10 cellular contexts compared by ENCODE assay signal in genomic region chr9:124870723-124871122, GRCh38. TPM values are rescaled to one million over a fixed set of nuclear protein-coding genes. Genes with fewer than 3 reads are reported as not detected.
DNase-seq lines count a peak whose midpoint lies in the region; ATAC-seq, FAIRE-seq and TF ChIP-seq lines count a peak whose summit lies in the region.
"Had no signal": no experiment of that assay in that cellular context is flagged by ENCODE, and none has a peak within 500 bp of the region (broad histone marks: within the 10 kb centered on the region; RNA-seq: fewer than 3 reads in every experiment).

No MANE protein-coding gene starts in this region.

- TF ChIP-seq POLR2A in HepG2 (IDR thresholded peaks at IDR 0.05; ENCODE audit: insufficient read depth in 1 of 2, low read depth in 2 of 2, low read length in 2 of 2) (no peak), tibial nerve (IDR thresholded peaks at IDR 0.05) (no peak)

- no peaks in the 10 kb centered on the region; the same call in 1 of the 2 replicates for H4K20me1 ChIP-seq in HepG2 (ENCODE audit: insufficient read depth, low read length)

- peaks cover 83% of the 10 kb centered on the region for H3K36me3 Mint-ChIP-seq in activated T-cell treated with anti-CD3 and anti-CD28 coated beads, Interleukin-2, amount 50 U/mL, for 24 hours (ENCODE audit: low read depth)
- H3K36me3 Mint-ChIP-seq in activated naive CD8-positive, alpha-beta T cell treated with anti-CD3 and anti-CD28 coated beads, Interleukin-2, amount 50 U/mL, for 24 hours (ENCODE audit: low read depth): peaks cover 61% of the 10 kb centered on the region

- H3K79me2 ChIP-seq in HepG2 (ENCODE audit: insufficient read depth, low read length): peaks cover 62% of the 10 kb centered on the region

- intact Hi-C loops in HepG2 (cut with micrococcal nuclease; ENCODE audit: unreplicated experiment): no loop called here

- TF ChIP-seq RAD21 in HepG2 (CRISPR knock-in tag; IDR thresholded peaks at IDR 0.05): no peak

- H3K27ac ChIP-seq in HepG2 (ENCODE audit: extremely low read length, insufficient read depth, low read length): peak overlapping the region; percentile 90
- peak overlapping the region in 3 of 4 donors; percentile 83 to 97 (median 96) for H3K27ac ChIP-seq in tibial nerve

- H3K9me3 ChIP-seq in HepG2 (ENCODE audit: low read length) (no peaks in the 10 kb centered on the region), tibial nerve (no peaks in the 10 kb centered on the region)
- H3K9me3 ChIP-seq: body of pancreas had no signal

- TF ChIP-seq CTCF in HepG2 (CRISPR knock-in tag; IDR thresholded peaks at IDR 0.05): no peak
- TF ChIP-seq CTCF in tibial nerve (IDR thresholded peaks at IDR 0.05): no peak
- TF ChIP-seq CTCF in GM10248 (IDR thresholded peaks at IDR 0.05; ENCODE audit: control extremely low read depth, extremely low read depth, low read depth, missing control alignments): no peak

- H3K9ac ChIP-seq in HepG2 (ENCODE audit: insufficient read depth, low read depth, low read length): peak overlapping the region; percentile 98

- H3K4me3 ChIP-seq in HepG2 (replicated peaks in 1 of 3; ENCODE audit: insufficient read depth in 1 of 3, low read depth in 2 of 3, low read length in 3 of 3): peak overlapping the region; percentile 81 to 98 (median 94)
- H3K4me3 ChIP-seq in tibial nerve: peak overlapping the region in 3 of 4 donors; percentile 66 to 91 (median 86)

- peak overlapping the region; percentile 99 for H3K27ac Mint-ChIP-seq in activated T-cell treated with anti-CD3 and anti-CD28 coated beads, Interleukin-2, amount 50 U/mL, for 24 hours
- H3K27ac Mint-ChIP-seq in activated naive CD8-positive, alpha-beta T cell treated with anti-CD3 and anti-CD28 coated beads, Interleukin-2, amount 50 U/mL, for 24 hours: peak overlapping the region; percentile 98

- DNase-seq in activated T-cell treated with anti-CD3 and anti-CD28 coated beads, Interleukin-2, amount 50 U/mL, for 24 hours: no peak
- no peak for DNase-seq in activated T-cell treated with anti-CD3 and anti-CD28 coated beads, Interleukin-2, amount 50 U/mL, for 1 hour
- DNase-seq in activated naive CD8-positive, alpha-beta T cell treated with anti-CD3 and anti-CD28 coated beads, Interleukin-2, amount 50 U/mL, for 24 hours: peak; percentile 17
- DNase-seq in HepG2 (ENCODE audit: low spot score) (no peak), tibial nerve (ENCODE audit: low spot score in 2 of 2) (no peak), NCI-H1694 treated with DMSO at 0.1 percent for 48 hours (lab: John Stamatoyannopoulos, UW) (no peak), GM10248 (ENCODE audit: extremely low spot score) (no peak), NCI-H146 treated with DMSO at 0.1 percent for 48 hours (lab: John Stamatoyannopoulos, UW; ENCODE audit: unreplicated experiment) (no peak)
- DNase-seq: DMS79 had no signal

- TF ChIP-seq EP300 in HepG2 (IDR thresholded peaks at IDR 0.05; ENCODE audit: low read depth in 2 of 2, low read length in 2 of 2): no peak
- no peak for TF ChIP-seq EP300 in HepG2 (CRISPR knock-in tag; IDR thresholded peaks at IDR 0.05; ENCODE audit: borderline replicate concordance)
- no peak for TF ChIP-seq EP300 in tibial nerve (IDR thresholded peaks at IDR 0.05)

- H3K27me3 Mint-ChIP-seq in activated T-cell treated with anti-CD3 and anti-CD28 coated beads, Interleukin-2, amount 50 U/mL, for 24 hours: no peaks in the 10 kb centered on the region
- H3K27me3 Mint-ChIP-seq in activated naive CD8-positive, alpha-beta T cell treated with anti-CD3 and anti-CD28 coated beads, Interleukin-2, amount 50 U/mL, for 24 hours: no peaks in the 10 kb centered on the region

- no peak for ATAC-seq in activated naive CD8-positive, alpha-beta T cell treated with anti-CD3 and anti-CD28 coated beads, Interleukin-2, amount 50 U/mL, for 24 hours
- ATAC-seq in HepG2: no peak
- ATAC-seq: body of pancreas had no signal

- peak overlapping the region; percentile 94 for H3K4me2 ChIP-seq in HepG2 (ENCODE audit: low read depth, low read length)

- no peak for FAIRE-seq in HepG2 (lab: Jason Lieb, UNC)

- no peaks in the 10 kb centered on the region; a peak in 1 of 5 replicates for H3K27me3 ChIP-seq in HepG2 (ENCODE audit: control insufficient read depth in 1 of 2, insufficient read depth in 2 of 2, low read length in 2 of 2)
- H3K27me3 ChIP-seq in tibial nerve: no peaks in the 10 kb centered on the region
- H3K27me3 ChIP-seq: body of pancreas had no signal

- H3K36me3 ChIP-seq in HepG2 (replicated peaks in 1 of 2; ENCODE audit: control insufficient read depth in 1 of 2, insufficient read depth in 2 of 2, low read length in 2 of 2): peaks cover 14 to 41% of the 10 kb centered on the region in 2 experiments
- peaks cover 0 to 29% (median 0%) of the 10 kb centered on the region in 3 donors for H3K36me3 ChIP-seq in tibial nerve

- CTCF ChIA-PET in HepG2 (lab: Yijun Ruan, JAX; ENCODE audit: low intra/inter-chr PET ratio, low total read pairs): no interaction called here
- CTCF ChIA-PET in GM10248 (lab: Yijun Ruan, JAX): interaction anchor here (0.9 to 16.6 kb wide), 8 partner anchors 9 to 107 kb away, joined by 3 to 173 read pairs (median 4); partner anchors contain the start of genes ARPC5L, RPL35 and WDR38

- H3K4me3 Mint-ChIP-seq in activated T-cell treated with anti-CD3 and anti-CD28 coated beads, Interleukin-2, amount 50 U/mL, for 24 hours: peak overlapping the region; percentile 91
- peak overlapping the region; percentile 97 for H3K4me3 Mint-ChIP-seq in activated naive CD8-positive, alpha-beta T cell treated with anti-CD3 and anti-CD28 coated beads, Interleukin-2, amount 50 U/mL, for 24 hours

- 77% methylated on average over 6 of the region's 6 CpGs for WGBS in HepG2 (ENCODE audit: low lambda C conversion rate)
- WGBS in tibial nerve, 2 donors: 61 to 69% methylated on average over 6 of the region's 6 CpGs

- peaks cover 66% of the 10 kb centered on the region for H3K4me1 Mint-ChIP-seq in activated T-cell treated with anti-CD3 and anti-CD28 coated beads, Interleukin-2, amount 50 U/mL, for 24 hours (ENCODE audit: low read depth)
- H3K4me1 Mint-ChIP-seq in activated naive CD8-positive, alpha-beta T cell treated with anti-CD3 and anti-CD28 coated beads, Interleukin-2, amount 50 U/mL, for 24 hours: peaks cover 58% of the 10 kb centered on the region

- H2AFZ ChIP-seq in HepG2 (ENCODE audit: low read length): no peak overlapping the region

- no TSS peak for BruUV-seq in HepG2 (replicated peaks; lab: Mats Ljungman, UMichigan)

- H3K9me3 Mint-ChIP-seq in activated T-cell treated with anti-CD3 and anti-CD28 coated beads, Interleukin-2, amount 50 U/mL, for 24 hours: no peaks in the 10 kb centered on the region
- no peaks in the 10 kb centered on the region for H3K9me3 Mint-ChIP-seq in activated naive CD8-positive, alpha-beta T cell treated with anti-CD3 and anti-CD28 coated beads, Interleukin-2, amount 50 U/mL, for 24 hours

- in situ Hi-C loops in HepG2 (cut with HindIII; ENCODE audit: extremely low pct_ligation_motif_present, low pct_unique_long_range_greater_than_20kb): no loop called here

- H3K4me1 ChIP-seq in HepG2 (ENCODE audit: insufficient read depth, low read length) (peaks cover 39% of the 10 kb centered on the region), tibial nerve (peaks cover 0 to 58% (median 33%) of the 10 kb centered on the region in 4 donors)

- POLR2A ChIA-PET in HepG2 (lab: Yijun Ruan, JAX) (interaction anchor here (0.7 to 1.3 kb wide), 2 partner anchors 9 to 61 kb away, joined by 3 to 6 read pairs; partner anchors contain the start of genes ARPC5L and RPL35), GM10248 (lab: Yijun Ruan, JAX) (interaction anchor here (0.8 to 2.4 kb wide), 3 partner anchors 8 to 10 kb away, joined by 3 to 11 read pairs (median 4); partner anchors contain the start of genes ARPC5L and RPL35)

RNA-seq across cellular contexts. Expression of gene ARPC5L, which starts 8.8 kb away (rescaled TPM):
- total RNA-seq in HepG2 (2016; rRNA removed; fragmentation: Illumina TruSeq; extraction: Trizol): 33.8 and 35.4 TPM in 2 replicates
- 21.4 and 25.6 TPM in 2 replicates for total RNA-seq in HepG2 (2016; cell fraction: cytosol; rRNA removed; fragmentation: Illumina TruSeq; extraction: Trizol; ENCODE audit: low read depth)
- total RNA-seq in HepG2 (2016; cell fraction: insoluble cytoplasmic fraction; rRNA removed; fragmentation: Illumina TruSeq; extraction: Trizol): 32.9 and 34.8 TPM in 2 replicates
- total RNA-seq in HepG2 (2016; cell fraction: membrane; rRNA removed; fragmentation: Illumina TruSeq; extraction: Trizol): 37.4 and 43.6 TPM in 2 replicates
- 17.1 and 19.2 TPM in 2 replicates for total RNA-seq in HepG2 (2016; cell fraction: nucleus; rRNA removed; fragmentation: Illumina TruSeq; extraction: Trizol)
- 23.6 and 29.9 TPM in 2 replicates for polyA plus RNA-seq in HepG2 (2011; rRNA removed)
- 24.8 and 25.8 TPM in 2 replicates for polyA plus RNA-seq in HepG2 (2011; cell fraction: cytosol; rRNA removed)
- polyA plus RNA-seq in HepG2 (2011; cell fraction: nucleus; rRNA removed): 14.2 and 16.9 TPM in 2 replicates
- 23.8 and 28.3 TPM in 2 replicates for polyA plus RNA-seq in HepG2 (2012)
- 38.1 and 45.8 TPM in 2 replicates for polyA plus RNA-seq in HepG2 (2016; cell fraction: cytosol; fragmentation: Illumina TruSeq; extraction: Trizol; ENCODE audit: low read depth)
- polyA plus RNA-seq in HepG2 (2016; cell fraction: insoluble cytoplasmic fraction; fragmentation: Illumina TruSeq; extraction: Trizol; ENCODE audit: low read depth): 52.1 and 52.2 TPM in 2 replicates
- polyA plus RNA-seq in HepG2 (2016; cell fraction: membrane; fragmentation: Illumina TruSeq; extraction: Trizol; ENCODE audit: low read depth): 48.0 and 55.5 TPM in 2 replicates
- polyA plus RNA-seq in HepG2 (2016; cell fraction: nucleus; fragmentation: Illumina TruSeq; extraction: Trizol; ENCODE audit: insufficient read depth, low read depth): 58.5 and 61.4 TPM in 2 replicates
- polyA minus RNA-seq in HepG2 (2011; rRNA and poly(A)+ RNA removed; ENCODE audit: low replicate concordance): 9.0 and 35.1 TPM in 2 replicates
- 8.1 and 9.9 TPM in 2 replicates for polyA minus RNA-seq in HepG2 (2011; cell fraction: cytosol; rRNA and poly(A)+ RNA removed)
- 10.1 and 10.8 TPM in 2 replicates for polyA minus RNA-seq in HepG2 (2011; cell fraction: nucleus; rRNA and poly(A)+ RNA removed)
- total RNA-seq in tibial nerve: 10 to 100 TPM; 21.6 to 25.3 (median 24.2) TPM

RNA-seq across cellular contexts. Expression of gene RPL35, which starts 9.0 kb away (rescaled TPM):
- total RNA-seq in HepG2 (2016; rRNA removed; fragmentation: Illumina TruSeq; extraction: Trizol) (2,153 and 2,627 TPM in 2 replicates), tibial nerve (1,000 to 10,000 TPM; 1,854 to 2,171 (median 1,912) TPM)
- total RNA-seq in HepG2 (2016; cell fraction: cytosol; rRNA removed; fragmentation: Illumina TruSeq; extraction: Trizol; ENCODE audit: low read depth): 3,385 and 3,407 TPM in 2 replicates
- total RNA-seq in HepG2 (2016; cell fraction: insoluble cytoplasmic fraction; rRNA removed; fragmentation: Illumina TruSeq; extraction: Trizol): 2,139 and 2,989 TPM in 2 replicates
- 3,807 and 4,143 TPM in 2 replicates for total RNA-seq in HepG2 (2016; cell fraction: membrane; rRNA removed; fragmentation: Illumina TruSeq; extraction: Trizol)
- 683 and 708 TPM in 2 replicates for total RNA-seq in HepG2 (2016; cell fraction: nucleus; rRNA removed; fragmentation: Illumina TruSeq; extraction: Trizol)
- 2,935 and 3,116 TPM in 2 replicates for polyA plus RNA-seq in HepG2 (2011; rRNA removed)
- 2,953 and 3,054 TPM in 2 replicates for polyA plus RNA-seq in HepG2 (2011; cell fraction: cytosol; rRNA removed)
- polyA plus RNA-seq in HepG2 (2011; cell fraction: nucleus; rRNA removed): 616 and 803 TPM in 2 replicates
- polyA plus RNA-seq in HepG2 (2012): 2,083 and 2,112 TPM in 2 replicates
- polyA plus RNA-seq in HepG2 (2016; cell fraction: cytosol; fragmentation: Illumina TruSeq; extraction: Trizol; ENCODE audit: low read depth): 3,684 and 3,704 TPM in 2 replicates
- polyA plus RNA-seq in HepG2 (2016; cell fraction: insoluble cytoplasmic fraction; fragmentation: Illumina TruSeq; extraction: Trizol; ENCODE audit: low read depth): 2,597 and 2,813 TPM in 2 replicates
- polyA plus RNA-seq in HepG2 (2016; cell fraction: membrane; fragmentation: Illumina TruSeq; extraction: Trizol; ENCODE audit: low read depth): 3,334 and 3,770 TPM in 2 replicates
- 1,227 and 1,286 TPM in 2 replicates for polyA plus RNA-seq in HepG2 (2016; cell fraction: nucleus; fragmentation: Illumina TruSeq; extraction: Trizol; ENCODE audit: insufficient read depth, low read depth)
- polyA minus RNA-seq in HepG2 (2011; rRNA and poly(A)+ RNA removed; ENCODE audit: low replicate concordance): 387 and 1,363 TPM in 2 replicates
- 205 and 223 TPM in 2 replicates for polyA minus RNA-seq in HepG2 (2011; cell fraction: cytosol; rRNA and poly(A)+ RNA removed)
- polyA minus RNA-seq in HepG2 (2011; cell fraction: nucleus; rRNA and poly(A)+ RNA removed): 118 and 163 TPM in 2 replicates

RNA-seq across cellular contexts. Expression of gene WDR38, which starts 17.5 kb away (rescaled TPM):
- total RNA-seq in HepG2 (2016; rRNA removed; fragmentation: Illumina TruSeq; extraction: Trizol) (not detected in 2 replicates), tibial nerve (under 1 TPM in 1 of 4 donors, not detected in 3; 0.39 TPM)
- total RNA-seq in HepG2 (2016; cell fraction: cytosol; rRNA removed; fragmentation: Illumina TruSeq; extraction: Trizol; ENCODE audit: low read depth): not detected in 2 replicates
- not detected in 2 replicates for total RNA-seq in HepG2 (2016; cell fraction: insoluble cytoplasmic fraction; rRNA removed; fragmentation: Illumina TruSeq; extraction: Trizol)
- total RNA-seq in HepG2 (2016; cell fraction: membrane; rRNA removed; fragmentation: Illumina TruSeq; extraction: Trizol): not detected in 2 replicates
- not detected in 2 replicates for total RNA-seq in HepG2 (2016; cell fraction: nucleus; rRNA removed; fragmentation: Illumina TruSeq; extraction: Trizol)
- polyA plus RNA-seq in HepG2 (2011; rRNA removed): not detected in 2 replicates
- polyA plus RNA-seq in HepG2 (2011; cell fraction: cytosol; rRNA removed): not detected in 2 replicates
- not detected in 2 replicates for polyA plus RNA-seq in HepG2 (2011; cell fraction: nucleus; rRNA removed)
- 0.11 TPM in 1 of 2 replicates, not detected in the other for polyA plus RNA-seq in HepG2 (2012)
- not detected in 2 replicates for polyA plus RNA-seq in HepG2 (2016; cell fraction: cytosol; fragmentation: Illumina TruSeq; extraction: Trizol; ENCODE audit: low read depth)
- not detected in 2 replicates for polyA plus RNA-seq in HepG2 (2016; cell fraction: insoluble cytoplasmic fraction; fragmentation: Illumina TruSeq; extraction: Trizol; ENCODE audit: low read depth)
- not detected in 2 replicates for polyA plus RNA-seq in HepG2 (2016; cell fraction: membrane; fragmentation: Illumina TruSeq; extraction: Trizol; ENCODE audit: low read depth)
- not detected in 2 replicates for polyA plus RNA-seq in HepG2 (2016; cell fraction: nucleus; fragmentation: Illumina TruSeq; extraction: Trizol; ENCODE audit: insufficient read depth, low read depth)
- polyA minus RNA-seq in HepG2 (2011; rRNA and poly(A)+ RNA removed; ENCODE audit: low replicate concordance): not detected in 2 replicates
- polyA minus RNA-seq in HepG2 (2011; cell fraction: cytosol; rRNA and poly(A)+ RNA removed): not detected in 2 replicates
- polyA minus RNA-seq in HepG2 (2011; cell fraction: nucleus; rRNA and poly(A)+ RNA removed): not detected in 2 replicates
